Comparison of ENCODE assay signal across 29 cellular contexts in the genomic region with DNA sequence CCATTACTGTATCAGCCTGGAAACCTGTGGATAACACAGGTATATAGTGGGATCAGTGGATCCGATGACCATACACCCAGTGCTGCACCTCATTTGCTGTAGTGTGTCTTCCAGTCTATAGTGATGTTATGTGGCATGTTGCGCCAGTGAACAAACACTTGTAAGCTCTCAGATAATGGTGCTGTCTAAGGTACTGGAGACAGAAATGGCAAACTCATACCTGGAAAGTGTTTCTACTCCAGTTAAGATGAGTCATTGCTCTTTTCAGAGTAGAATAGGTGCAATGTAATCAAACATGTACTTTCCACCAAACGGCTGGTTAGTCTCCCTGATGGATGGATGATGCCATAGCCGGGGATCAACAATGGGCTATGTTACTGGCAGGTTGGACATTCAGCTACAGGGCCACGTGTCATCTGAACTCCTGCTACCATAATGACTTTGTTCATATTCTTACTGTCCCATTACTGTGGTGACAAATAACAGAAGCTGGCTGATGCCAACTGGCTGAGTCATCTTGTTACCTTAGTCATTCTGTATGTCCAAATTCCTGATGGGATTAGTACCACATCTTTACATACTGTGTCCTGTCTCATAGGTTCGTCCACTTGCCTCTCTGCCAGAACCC. TPM values are rescaled to one million over a fixed set of nuclear protein-coding genes. Genes with fewer than 3 reads are reported as not detected.
DNase-seq lines count a peak whose midpoint lies in the region; ATAC-seq and TF ChIP-seq lines count a peak whose summit lies in the region.
"Had no signal": no experiment of that assay in that cellular context is flagged by ENCODE, and none has a peak within 500 bp of the region (broad histone marks: within the 10 kb centered on the region; RNA-seq: fewer than 3 reads in every experiment).

No MANE protein-coding gene starts in this region.

- H3K36me3 ChIP-seq in psoas muscle (ENCODE audit: insufficient read depth in 1 of 2, low read depth in 1 of 2), result no peaks in the 10 kb centered on the region
- no peaks in the 10 kb centered on the region for H3K36me3 ChIP-seq in Caco-2 (ENCODE audit: control insufficient read depth, insufficient read depth, low read length)
- H3K36me3 ChIP-seq: BLaER1, colonic mucosa, ovary, right lobe of liver had no signal

- H3K27ac ChIP-seq in psoas muscle, result no peak overlapping the region
- H3K27ac ChIP-seq: BLaER1, colonic mucosa, ovary, right lobe of liver had no signal

- no peak overlapping the region for H3K4me3 Mint-ChIP-seq in Caco-2 (ENCODE audit: unreplicated experiment)
- H3K4me3 Mint-ChIP-seq: brain, endodermal cell, naive B cell, T-cell had no signal

- H3K4me3 ChIP-seq in psoas muscle, result no peak overlapping the region
- no peak overlapping the region for H3K4me3 ChIP-seq in Caco-2 (ENCODE audit: low read depth, low read length)
- H3K4me3 ChIP-seq: BLaER1, colonic mucosa, ovary, right lobe of liver had no signal

- BruUV-seq in Caco-2 (replicated peaks; lab: Mats Ljungman, UMichigan), result no TSS peak

- CTCF ChIA-PET in Caco-2 (lab: Charles Lee), result no interaction called here

- no peaks in the 10 kb centered on the region for H3K36me3 Mint-ChIP-seq in Caco-2 (ENCODE audit: insufficient read depth, unreplicated experiment)
- H3K36me3 Mint-ChIP-seq: brain, naive B cell, T-cell had no signal

- WGBS in psoas muscle, 3 donors, result 95 to 97% (median 96%) methylated on average over 6 of the region's 6 CpGs

- H3K9me3 ChIP-seq in psoas muscle (no peaks in the 10 kb centered on the region), Caco-2 (no peaks in the 10 kb centered on the region)
- H3K9me3 ChIP-seq: BLaER1, colonic mucosa, ovary, right lobe of liver had no signal

- H3K4me1 ChIP-seq in psoas muscle, result no peaks in the 10 kb centered on the region
- H3K4me1 ChIP-seq in Caco-2, result no peaks in the 10 kb centered on the region
- H3K4me1 ChIP-seq: BLaER1, colonic mucosa, right lobe of liver had no signal

- H3K9me3 Mint-ChIP-seq in Caco-2 (ENCODE audit: unreplicated experiment), result no peaks in the 10 kb centered on the region
- H3K9me3 Mint-ChIP-seq: T-cell had no signal

- H3K4me1 Mint-ChIP-seq in Caco-2 (ENCODE audit: low read depth, unreplicated experiment), result no peaks in the 10 kb centered on the region
- H3K4me1 Mint-ChIP-seq: brain, endodermal cell, naive B cell, T-cell had no signal

- H3K27me3 Mint-ChIP-seq in Caco-2 (ENCODE audit: insufficient read depth, unreplicated experiment), result no peaks in the 10 kb centered on the region

- DNase-seq in activated CD4-positive, alpha-beta T cell treated with anti-CD3 and anti-CD28 coated beads for 48 hours, result peak; percentile 5
- DNase-seq in activated CD4-positive, alpha-beta T cell treated with anti-CD3 and anti-CD28 coated beads, Interleukin-2, amount 50 U/mL, for 1 hour, result no peak
- DNase-seq in ELR (ENCODE audit: low read depth) (peak; percentile 3), RPMI7951 (ENCODE audit: low read depth) (peak; percentile 49), kidney tubule cell (ENCODE audit: low spot score) (peak; percentile 86), globus pallidus (ENCODE audit: low spot score) (no peak), psoas muscle (no peak), Caco-2 (no peak)
- DNase-seq: activated CD4-positive, alpha-beta T cell treated with anti-CD3 and anti-CD28 coated beads for 4 hours; Calu3; colonic mucosa; endodermal cell; glutamatergic neuron; H7; KG1; mesenchymal stem cell; naive B cell; NCI-H1436 treated with DMSO at 0.1 percent for 48 hours; NCI-H2227 treated with DMSO at 0.1 percent for 48 hours; NCI-H774; ovary; right lobe of liver; SHP77 treated with DMSO at 0.1 percent for 48 hours; T-cell had no signal

- H3K27ac Mint-ChIP-seq in Caco-2 (ENCODE audit: unreplicated experiment), result no peak overlapping the region
- H3K27ac Mint-ChIP-seq: brain, endodermal cell, naive B cell, T-cell had no signal

- TF ChIP-seq CTCF in psoas muscle (IDR thresholded peaks at IDR 0.05) (no peak), Caco-2 (IDR thresholded peaks at IDR 0.05; ENCODE audit: insufficient read depth in 1 of 2, low read depth in 1 of 2, low read length in 1 of 2, severe bottlenecking in 1 of 2, unreplicated experiment in 1 of 2) (no peak)

- no peak for ATAC-seq in psoas muscle
- ATAC-seq: right lobe of liver, T-cell had no signal

- POLR2A ChIA-PET in Caco-2 (lab: Charles Lee), result no interaction called here

- intact Hi-C loops in psoas muscle (cut with DNase I), result no loop called here
- intact Hi-C loops in Caco-2 (cut with micrococcal nuclease; ENCODE audit: unreplicated experiment), result no loop called here

- no peaks in the 10 kb centered on the region for H3K27me3 ChIP-seq in psoas muscle (ENCODE audit: insufficient read depth in 3 of 3, low read length in 2 of 3)
- H3K27me3 ChIP-seq in Caco-2 (replicated peaks; ENCODE audit: control insufficient read depth, insufficient read depth, low read length), result no peaks in the 10 kb centered on the region
- H3K27me3 ChIP-seq: BLaER1, colonic mucosa, ovary, right lobe of liver had no signal

RNA-seq across cellular contexts. Expression of a gene that starts 6.3 kb away (rescaled TPM):
- total RNA-seq in RPMI7951 (2014; rRNA removed; shearing (Covaris generic)), result not detected in 2 replicates
- 1 to 10 TPM in 1 of 4 donors, under 1 TPM in 1, not detected in 2; 0.42 to 1.6 TPM for total RNA-seq in psoas muscle
- polyA plus RNA-seq in psoas muscle, result not detected
- total RNA-seq in Caco-2 (2022), result not detected in 2 replicates
- total RNA-seq: A673, Calu3, endodermal cell, G401, H7, ovary, T-cell, ureter had no signal

RNA-seq across cellular contexts. Expression of a gene that starts 21.8 kb away (rescaled TPM):
- 0.68 TPM in 1 of 2 replicates, not detected in the other for total RNA-seq in RPMI7951 (2014; rRNA removed; shearing (Covaris generic))
- total RNA-seq in psoas muscle (under 1 TPM in 2 of 4 donors, not detected in 2; 0.28 to 0.66 TPM), Caco-2 (2022) (not detected in 2 replicates)
- 1 to 10 TPM in 1 of 3 donors, under 1 TPM in 1, not detected in 1; 0.05 to 2.7 TPM for polyA plus RNA-seq in psoas muscle
- total RNA-seq: A673, Calu3, endodermal cell, G401, H7, right lobe of liver, T-cell, ureter had no signal
- polyA plus RNA-seq: ovary had no signal

RNA-seq across cellular contexts. Expression of a gene that starts 27.4 kb away (rescaled TPM):
- not detected in 2 replicates for total RNA-seq in RPMI7951 (2014; rRNA removed; shearing (Covaris generic))
- total RNA-seq in psoas muscle, result under 1 TPM in 1 of 4 donors, not detected in 3; 0.42 TPM
- under 1 TPM in 2 of 3 donors, not detected in 1; 0.03 to 0.09 TPM for polyA plus RNA-seq in psoas muscle
- total RNA-seq in Caco-2 (2022), result not detected in 2 replicates
- total RNA-seq: A673, Calu3, endodermal cell, G401, H7, T-cell, ureter had no signal

RNA-seq across cellular contexts. Expression of a gene that starts 36.8 kb away (rescaled TPM):
- 300 and 392 TPM in 2 replicates for total RNA-seq in RPMI7951 (2014; rRNA removed; shearing (Covaris generic))
- total RNA-seq in psoas muscle, result 10 to 100 TPM in 2 of 4 donors, 1 to 10 TPM in 2; 5.0 to 28.3 (median 17.2) TPM
- 10 to 100 TPM in 1 of 3 donors, 1 to 10 TPM in 2; 7.2 to 12.8 (median 8.0) TPM for polyA plus RNA-seq in psoas muscle
- 0.60 TPM in 1 of 2 replicates, not detected in the other for total RNA-seq in Caco-2 (2022)
- total RNA-seq: G401 had no signal

Comparison
In these comparisons a context has a peak if more than half of its experiments do, and no peak if none do; other contexts are left out.
1. DNase-seq: peak in activated CD4-positive, alpha-beta T cell treated with anti-CD3 and anti-CD28 coated beads for 48 hours (single experiment), ELR (single experiment), RPMI7951 (single experiment) and kidney tubule cell (single experiment); none in activated CD4-positive, alpha-beta T cell treated with anti-CD3 and anti-CD28 coated beads, Interleukin-2, amount 50 U/mL, for 1 hour (single experiment), globus pallidus (single experiment), psoas muscle (0 of 2) and Caco-2 (0 of 2).